ENCODE assay signal across 1 cellular context in genomic region chr5:77937015-77937908, GRCh38.
TF ChIP-seq lines count a peak whose summit lies in the region.

No MANE protein-coding gene starts in this region.

TF ChIP-seq in GM12878, 131 proteins besides CTCF, POLR2A, EP300 and RAD21 (continued from another document and continues in another):
- TF ChIP-seq, protein P1, sequence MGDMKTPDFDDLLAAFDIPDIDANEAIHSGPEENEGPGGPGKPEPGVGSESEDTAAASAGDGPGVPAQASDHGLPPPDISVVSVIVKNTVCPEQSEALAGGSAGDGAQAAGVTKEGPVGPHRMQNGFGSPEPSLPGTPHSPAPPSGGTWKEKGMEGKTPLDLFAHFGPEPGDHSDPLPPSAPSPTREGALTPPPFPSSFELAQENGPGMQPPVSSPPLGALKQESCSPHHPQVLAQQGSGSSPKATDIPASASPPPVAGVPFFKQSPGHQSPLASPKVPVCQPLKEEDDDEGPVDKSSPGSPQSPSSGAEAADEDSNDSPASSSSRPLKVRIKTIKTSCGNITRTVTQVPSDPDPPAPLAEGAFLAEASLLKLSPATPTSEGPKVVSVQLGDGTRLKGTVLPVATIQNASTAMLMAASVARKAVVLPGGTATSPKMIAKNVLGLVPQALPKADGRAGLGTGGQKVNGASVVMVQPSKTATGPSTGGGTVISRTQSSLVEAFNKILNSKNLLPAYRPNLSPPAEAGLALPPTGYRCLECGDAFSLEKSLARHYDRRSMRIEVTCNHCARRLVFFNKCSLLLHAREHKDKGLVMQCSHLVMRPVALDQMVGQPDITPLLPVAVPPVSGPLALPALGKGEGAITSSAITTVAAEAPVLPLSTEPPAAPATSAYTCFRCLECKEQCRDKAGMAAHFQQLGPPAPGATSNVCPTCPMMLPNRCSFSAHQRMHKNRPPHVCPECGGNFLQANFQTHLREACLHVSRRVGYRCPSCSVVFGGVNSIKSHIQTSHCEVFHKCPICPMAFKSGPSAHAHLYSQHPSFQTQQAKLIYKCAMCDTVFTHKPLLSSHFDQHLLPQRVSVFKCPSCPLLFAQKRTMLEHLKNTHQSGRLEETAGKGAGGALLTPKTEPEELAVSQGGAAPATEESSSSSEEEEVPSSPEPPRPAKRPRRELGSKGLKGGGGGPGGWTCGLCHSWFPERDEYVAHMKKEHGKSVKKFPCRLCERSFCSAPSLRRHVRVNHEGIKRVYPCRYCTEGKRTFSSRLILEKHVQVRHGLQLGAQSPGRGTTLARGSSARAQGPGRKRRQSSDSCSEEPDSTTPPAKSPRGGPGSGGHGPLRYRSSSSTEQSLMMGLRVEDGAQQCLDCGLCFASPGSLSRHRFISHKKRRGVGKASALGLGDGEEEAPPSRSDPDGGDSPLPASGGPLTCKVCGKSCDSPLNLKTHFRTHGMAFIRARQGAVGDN (IDR thresholded peaks at IDR 0.05) = no peak
- TF ChIP-seq FOXM1 (IDR thresholded peaks at IDR 0.05; ENCODE audit: low read depth, low read length) (no peak), ZZZ3 (IDR thresholded peaks at IDR 0.05; ENCODE audit: control insufficient read depth, insufficient read length, low read depth) (no peak), TCF3 (IDR thresholded peaks at IDR 0.05; ENCODE audit: borderline replicate concordance, insufficient read depth, low read depth, low read length) (no peak), SUZ12 (IDR thresholded peaks at IDR 0.05; ENCODE audit: unreplicated experiment) (no peak), SP1 (IDR thresholded peaks at IDR 0.05; ENCODE audit: low read depth, low read length) (no peak), SPI1 (IDR thresholded peaks at IDR 0.05; ENCODE audit: borderline replicate concordance, insufficient read depth, low read depth, low read length) (no peak), HSF1 (IDR thresholded peaks at IDR 0.05; ENCODE audit: low read depth, low read length) (no peak), ATF7 (IDR thresholded peaks at IDR 0.05; ENCODE audit: low read depth) (no peak), ZSCAN29 (IDR thresholded peaks at IDR 0.05) (no peak), DPF2 (IDR thresholded peaks at IDR 0.05) (peak; percentile 76), MTA2 (IDR thresholded peaks at IDR 0.05; ENCODE audit: low read depth) (peak; percentile 60; the same call in 1 of the 2 replicates), TCF12 (IDR thresholded peaks at IDR 0.05; ENCODE audit: low read depth, low read length) (no peak), ETV6 (conservative IDR thresholded peaks at IDR 0.05 in 1 of 2, IDR thresholded peaks at IDR 0.05 in 1 of 2; ENCODE audit: borderline replicate concordance in 1 of 2, low read depth in 1 of 2) (0 out of 4 replicates have a peak, but pooled peaks of 1 of the 2 experiments have one; percentile 13), SMAD1 (IDR thresholded peaks at IDR 0.05; ENCODE audit: low read depth, partially characterized antibody) (no peak), RELA (IDR thresholded peaks at IDR 0.05; ENCODE audit: borderline replicate concordance, partially characterized antibody) (no peak), SMC3 (IDR thresholded peaks at IDR 0.05; ENCODE audit: borderline replicate concordance, low read length) (no peak), SREBF1 (IDR thresholded peaks at IDR 0.05; ENCODE audit: low read length) (no peak), ATF2 (IDR thresholded peaks at IDR 0.05; ENCODE audit: low read length) (no peak), BMI1 (IDR thresholded peaks at IDR 0.05; ENCODE audit: borderline replicate concordance) (no peak), MLLT1 (IDR thresholded peaks at IDR 0.05) (no peak; the same call in 1 of the 2 replicates), MEF2A (IDR thresholded peaks at IDR 0.05; ENCODE audit: insufficient read depth, low read depth, low read length) (no peak), NFYA (IDR thresholded peaks at IDR 0.05; ENCODE audit: borderline replicate concordance, low read depth, low read length) (no peak), KDM1A (IDR thresholded peaks at IDR 0.05; ENCODE audit: borderline replicate concordance) (no peak), STAT3 (IDR thresholded peaks at IDR 0.05; ENCODE audit: low read depth, low read length) (no peak), USF1 (IDR thresholded peaks at IDR 0.05; ENCODE audit: borderline replicate concordance, extremely low read length, insufficient read depth, low read depth, low read length) (no peak), NRF1 (conservative IDR thresholded peaks at IDR 0.05; ENCODE audit: low read depth, low read length) (no peak), HDAC2 (IDR thresholded peaks at IDR 0.05) (no peak), ZNF274 (IDR thresholded peaks at IDR 0.05; ENCODE audit: insufficient read depth, insufficient read length) (no peak), ZBTB33 (IDR thresholded peaks at IDR 0.05) (no peak), ELK1 (IDR thresholded peaks at IDR 0.05; ENCODE audit: low read depth, low read length) (no peak)
- TF ChIP-seq, protein P2, sequence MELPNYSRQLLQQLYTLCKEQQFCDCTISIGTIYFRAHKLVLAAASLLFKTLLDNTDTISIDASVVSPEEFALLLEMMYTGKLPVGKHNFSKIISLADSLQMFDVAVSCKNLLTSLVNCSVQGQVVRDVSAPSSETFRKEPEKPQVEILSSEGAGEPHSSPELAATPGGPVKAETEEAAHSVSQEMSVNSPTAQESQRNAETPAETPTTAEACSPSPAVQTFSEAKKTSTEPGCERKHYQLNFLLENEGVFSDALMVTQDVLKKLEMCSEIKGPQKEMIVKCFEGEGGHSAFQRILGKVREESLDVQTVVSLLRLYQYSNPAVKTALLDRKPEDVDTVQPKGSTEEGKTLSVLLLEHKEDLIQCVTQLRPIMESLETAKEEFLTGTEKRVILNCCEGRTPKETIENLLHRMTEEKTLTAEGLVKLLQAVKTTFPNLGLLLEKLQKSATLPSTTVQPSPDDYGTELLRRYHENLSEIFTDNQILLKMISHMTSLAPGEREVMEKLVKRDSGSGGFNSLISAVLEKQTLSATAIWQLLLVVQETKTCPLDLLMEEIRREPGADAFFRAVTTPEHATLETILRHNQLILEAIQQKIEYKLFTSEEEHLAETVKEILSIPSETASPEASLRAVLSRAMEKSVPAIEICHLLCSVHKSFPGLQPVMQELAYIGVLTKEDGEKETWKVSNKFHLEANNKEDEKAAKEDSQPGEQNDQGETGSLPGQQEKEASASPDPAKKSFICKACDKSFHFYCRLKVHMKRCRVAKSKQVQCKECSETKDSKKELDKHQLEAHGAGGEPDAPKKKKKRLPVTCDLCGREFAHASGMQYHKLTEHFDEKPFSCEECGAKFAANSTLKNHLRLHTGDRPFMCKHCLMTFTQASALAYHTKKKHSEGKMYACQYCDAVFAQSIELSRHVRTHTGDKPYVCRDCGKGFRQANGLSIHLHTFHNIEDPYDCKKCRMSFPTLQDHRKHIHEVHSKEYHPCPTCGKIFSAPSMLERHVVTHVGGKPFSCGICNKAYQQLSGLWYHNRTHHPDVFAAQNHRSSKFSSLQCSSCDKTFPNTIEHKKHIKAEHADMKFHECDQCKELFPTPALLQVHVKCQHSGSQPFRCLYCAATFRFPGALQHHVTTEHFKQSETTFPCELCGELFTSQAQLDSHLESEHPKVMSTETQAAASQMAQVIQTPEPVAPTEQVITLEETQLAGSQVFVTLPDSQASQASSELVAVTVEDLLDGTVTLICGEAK (IDR thresholded peaks at IDR 0.05; ENCODE audit: borderline replicate concordance) = no peak
- TF ChIP-seq, protein P3, sequence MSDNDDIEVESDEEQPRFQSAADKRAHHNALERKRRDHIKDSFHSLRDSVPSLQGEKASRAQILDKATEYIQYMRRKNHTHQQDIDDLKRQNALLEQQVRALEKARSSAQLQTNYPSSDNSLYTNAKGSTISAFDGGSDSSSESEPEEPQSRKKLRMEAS (IDR thresholded peaks at IDR 0.05; ENCODE audit: low read depth, low read length) = no peak
- TF ChIP-seq, protein P4, sequence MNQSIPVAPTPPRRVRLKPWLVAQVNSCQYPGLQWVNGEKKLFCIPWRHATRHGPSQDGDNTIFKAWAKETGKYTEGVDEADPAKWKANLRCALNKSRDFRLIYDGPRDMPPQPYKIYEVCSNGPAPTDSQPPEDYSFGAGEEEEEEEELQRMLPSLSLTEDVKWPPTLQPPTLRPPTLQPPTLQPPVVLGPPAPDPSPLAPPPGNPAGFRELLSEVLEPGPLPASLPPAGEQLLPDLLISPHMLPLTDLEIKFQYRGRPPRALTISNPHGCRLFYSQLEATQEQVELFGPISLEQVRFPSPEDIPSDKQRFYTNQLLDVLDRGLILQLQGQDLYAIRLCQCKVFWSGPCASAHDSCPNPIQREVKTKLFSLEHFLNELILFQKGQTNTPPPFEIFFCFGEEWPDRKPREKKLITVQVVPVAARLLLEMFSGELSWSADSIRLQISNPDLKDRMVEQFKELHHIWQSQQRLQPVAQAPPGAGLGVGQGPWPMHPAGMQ (IDR thresholded peaks at IDR 0.05; ENCODE audit: borderline replicate concordance) = no peak
- TF ChIP-seq, protein P5, sequence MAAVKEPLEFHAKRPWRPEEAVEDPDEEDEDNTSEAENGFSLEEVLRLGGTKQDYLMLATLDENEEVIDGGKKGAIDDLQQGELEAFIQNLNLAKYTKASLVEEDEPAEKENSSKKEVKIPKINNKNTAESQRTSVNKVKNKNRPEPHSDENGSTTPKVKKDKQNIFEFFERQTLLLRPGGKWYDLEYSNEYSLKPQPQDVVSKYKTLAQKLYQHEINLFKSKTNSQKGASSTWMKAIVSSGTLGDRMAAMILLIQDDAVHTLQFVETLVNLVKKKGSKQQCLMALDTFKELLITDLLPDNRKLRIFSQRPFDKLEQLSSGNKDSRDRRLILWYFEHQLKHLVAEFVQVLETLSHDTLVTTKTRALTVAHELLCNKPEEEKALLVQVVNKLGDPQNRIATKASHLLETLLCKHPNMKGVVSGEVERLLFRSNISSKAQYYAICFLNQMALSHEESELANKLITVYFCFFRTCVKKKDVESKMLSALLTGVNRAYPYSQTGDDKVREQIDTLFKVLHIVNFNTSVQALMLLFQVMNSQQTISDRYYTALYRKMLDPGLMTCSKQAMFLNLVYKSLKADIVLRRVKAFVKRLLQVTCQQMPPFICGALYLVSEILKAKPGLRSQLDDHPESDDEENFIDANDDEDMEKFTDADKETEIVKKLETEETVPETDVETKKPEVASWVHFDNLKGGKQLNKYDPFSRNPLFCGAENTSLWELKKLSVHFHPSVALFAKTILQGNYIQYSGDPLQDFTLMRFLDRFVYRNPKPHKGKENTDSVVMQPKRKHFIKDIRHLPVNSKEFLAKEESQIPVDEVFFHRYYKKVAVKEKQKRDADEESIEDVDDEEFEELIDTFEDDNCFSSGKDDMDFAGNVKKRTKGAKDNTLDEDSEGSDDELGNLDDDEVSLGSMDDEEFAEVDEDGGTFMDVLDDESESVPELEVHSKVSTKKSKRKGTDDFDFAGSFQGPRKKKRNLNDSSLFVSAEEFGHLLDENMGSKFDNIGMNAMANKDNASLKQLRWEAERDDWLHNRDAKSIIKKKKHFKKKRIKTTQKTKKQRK (IDR thresholded peaks at IDR 0.05; ENCODE audit: low read depth, low read length) = no peak
